In the genomic region with DNA sequence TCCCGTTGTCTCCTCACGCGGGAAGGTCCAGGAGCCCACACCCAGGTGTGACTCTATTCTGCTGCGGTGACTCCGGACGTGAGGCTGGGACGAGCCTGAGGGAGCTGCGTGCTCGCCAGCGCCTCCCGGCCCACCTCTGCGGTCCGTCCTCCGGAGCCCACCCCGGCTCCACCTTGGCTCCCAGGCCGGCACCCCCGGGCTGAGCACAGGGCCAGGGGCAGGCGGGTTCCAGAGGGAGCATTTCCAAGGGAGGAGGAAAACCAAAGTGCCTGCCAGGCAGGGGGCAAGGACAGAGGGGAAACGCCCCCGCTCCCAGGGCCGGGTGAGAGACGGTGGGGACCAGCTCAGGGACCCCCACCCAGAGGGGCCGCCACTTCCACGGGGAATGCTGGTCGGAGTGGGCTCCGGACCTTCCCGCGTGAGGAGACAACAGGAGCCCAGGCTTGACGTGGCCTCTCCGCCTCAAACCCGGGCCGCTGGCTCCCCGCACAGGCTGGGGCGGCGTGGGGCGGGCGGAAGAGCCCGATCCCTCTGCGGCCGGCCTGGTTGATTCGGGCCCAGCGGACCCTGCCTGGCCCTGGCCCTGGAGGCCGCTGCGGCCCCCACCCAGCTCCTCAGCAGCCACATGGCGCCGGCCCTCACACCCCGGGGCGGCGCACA, we compare ENCODE assay signal across 22 cellular contexts. TPM values are rescaled to one million over a fixed set of nuclear protein-coding genes. Genes with fewer than 3 reads are reported as not detected.
A peak's percentile ranks its signal among the peaks of the same experiment; 100 is the strongest.
DNase-seq lines count a peak whose midpoint lies in the region; ATAC-seq and TF ChIP-seq lines count a peak whose summit lies in the region.
"Had no signal": no experiment of that assay in that cellular context is flagged by ENCODE, and none has a peak within 500 bp of the region (broad histone marks: within the 10 kb centered on the region; RNA-seq: fewer than 3 reads in every experiment).

No MANE protein-coding gene starts in this region.

- H2AK5ac ChIP-seq in neuronal stem cell (ENCODE audit: low read depth, low read length): peak overlapping the region; percentile 37

- intact Hi-C loops in tibial artery (cut with DNase I; ENCODE audit: low total_unique reads): no loop called here

- peak overlapping the region; percentile 89 for H3K23ac ChIP-seq in neuronal stem cell (ENCODE audit: low read depth, low read length, poor library complexity)

- peak overlapping the region; percentile 81 for H2BK15ac ChIP-seq in neuronal stem cell (ENCODE audit: low read length)

- no peak overlapping the region for H3K4me3 Mint-ChIP-seq in T-helper 17 cell
- H3K4me3 Mint-ChIP-seq: CD4-positive, alpha-beta memory T cell had no signal

- H3K9me3 ChIP-seq in neuronal stem cell (replicated peaks in 1 of 2; ENCODE audit: control insufficient read depth in 2 of 2, insufficient read depth in 1 of 2, low read depth in 1 of 2, low read length in 2 of 2) (no peaks in the 10 kb centered on the region), tibial artery (no peaks in the 10 kb centered on the region), T-helper 17 cell (ENCODE audit: control insufficient read depth, low read length, poor library complexity, severe bottlenecking) (no peaks in the 10 kb centered on the region)
- H3K9me3 ChIP-seq: BLaER1 treated with 17β-estradiol and CSF1 and Interleukin-3, amounts not matched to agents 10 nM and 100 nM; Caco-2; SJSA1 had no signal

- no peak overlapping the region for H3K4ac ChIP-seq in neuronal stem cell (ENCODE audit: low read length)

- no peak overlapping the region for H3K14ac ChIP-seq in neuronal stem cell (ENCODE audit: low read length)

- H3K36me3 ChIP-seq in ACC112 (ENCODE audit: insufficient read depth, low read length) (no peaks in the 10 kb centered on the region), BJ (ENCODE audit: control insufficient read depth, insufficient read depth, low read length) (no peaks in the 10 kb centered on the region), neuronal stem cell (replicated peaks in 1 of 2; ENCODE audit: control insufficient read depth in 2 of 2, insufficient read depth in 2 of 2, low read length in 2 of 2) (no peaks in the 10 kb centered on the region), tibial artery (no peaks in the 10 kb centered on the region)
- H3K36me3 ChIP-seq: BLaER1 treated with 17β-estradiol and CSF1 and Interleukin-3, amounts not matched to agents 10 nM and 100 nM; SJSA1 had no signal

- ATAC-seq in T-helper 17 cell (no peak), GM19351 (IDR thresholded peaks at IDR 0.05; ENCODE audit: unreplicated experiment) (no peak)
- ATAC-seq: GM12878 had no signal

- H3K27me3 Mint-ChIP-seq in T-helper 17 cell: peaks cover 47% of the 10 kb centered on the region

- TF ChIP-seq CTCF in BJ (IDR thresholded peaks at IDR 0.05; ENCODE audit: insufficient read depth, low read depth, low read length) (no peak), choroid plexus epithelial cell (conservative IDR thresholded peaks at IDR 0.05; ENCODE audit: low read depth, low read length) (no peak), tibial artery (IDR thresholded peaks at IDR 0.05) (no peak)

- no peak overlapping the region for H3K9ac ChIP-seq in neuronal stem cell (ENCODE audit: low read depth, low read length, poor library complexity)
- H3K9ac ChIP-seq: BLaER1 treated with 17β-estradiol and CSF1 and Interleukin-3, amounts not matched to agents 10 nM and 100 nM had no signal

- CTCF ChIA-PET in BJ (lab: Yijun Ruan, JAX): interaction anchor here (1.0 kb wide), 1 partner anchor 19 kb away, joined by 3 read pairs; no protein-coding TSS in a partner anchor

- no peaks in the 10 kb centered on the region for H3K79me2 ChIP-seq in ACC112 (ENCODE audit: control insufficient read depth, insufficient read depth, low read length, unreplicated experiment)

- H3K79me1 ChIP-seq in neuronal stem cell (ENCODE audit: low read depth, low read length): peaks cover 3% of the 10 kb centered on the region

- H3K27ac Mint-ChIP-seq in T-helper 17 cell: no peak overlapping the region
- H3K27ac Mint-ChIP-seq: CD4-positive, alpha-beta memory T cell had no signal

- H3K4me1 ChIP-seq in ACC112 (ENCODE audit: control insufficient read depth, insufficient read depth, low read length, unreplicated experiment): no peaks in the 10 kb centered on the region
- peaks cover 3 to 5% of the 10 kb centered on the region in 2 donors for H3K4me1 ChIP-seq in neuronal stem cell (ENCODE audit: control insufficient read depth in 2 of 2, insufficient read depth in 1 of 2, low read depth in 1 of 2, low read length in 2 of 2)
- H3K4me1 ChIP-seq in tibial artery: peaks cover 0 to 3% (median 0%) of the 10 kb centered on the region in 4 donors
- H3K4me1 ChIP-seq: Caco-2, SJSA1 had no signal

- H2BK120ac ChIP-seq in neuronal stem cell (ENCODE audit: low read depth, low read length): no peak overlapping the region

- peaks cover 3% of the 10 kb centered on the region for H3K36me3 Mint-ChIP-seq in T-helper 17 cell (ENCODE audit: low read depth)
- H3K36me3 Mint-ChIP-seq: CD4-positive, alpha-beta memory T cell had no signal

- no peak overlapping the region for H2AFZ ChIP-seq in ACC112 (ENCODE audit: low read length, unreplicated experiment)
- no peak overlapping the region for H2AFZ ChIP-seq in neuronal stem cell (ENCODE audit: low read length)

- H3K27me3 ChIP-seq in ACC112 (ENCODE audit: insufficient read depth, low read length) (peaks cover 55% of the 10 kb centered on the region), BJ (ENCODE audit: control insufficient read depth, insufficient read depth, low read length) (peaks cover 8% of the 10 kb centered on the region; the same call in 1 of the 2 replicates), neuronal stem cell (ENCODE audit: control insufficient read depth in 3 of 3, insufficient read depth in 3 of 3, low read depth in 1 of 3, low read length in 3 of 3) (peaks cover under 1 to 28% (median 8%) of the 10 kb centered on the region in 3 experiments), tibial artery (peaks cover 0 to 42% of the 10 kb centered on the region in 2 donors)

- H4K8ac ChIP-seq in neuronal stem cell (ENCODE audit: low read depth, low read length): peak overlapping the region; percentile 17

- H3K4me1 Mint-ChIP-seq in T-helper 17 cell: no peaks in the 10 kb centered on the region

- DNase-seq in BJ (ENCODE audit: low read depth) (no peak), choroid plexus epithelial cell (ENCODE audit: low read depth) (no peak), neuronal stem cell (ENCODE audit: low spot score) (no peak), middle frontal gyrus (ENCODE audit: extremely low spot score, low spot score) (no peak), tibial artery (no peak), T-helper 17 cell (no peak)
- DNase-seq: Caco-2; CD4-positive, alpha-beta memory T cell; DMS 273 treated with DMSO at 0.1 percent for 48 hours; DMS79 treated with DMSO at 0.1 percent for 48 hours; Karpas-422; NCI-H1694; NCI-H2081; NCI-H2171; NCI-H345; NCI-H526; OCI-M1 had no signal

- H3K27ac ChIP-seq in ACC112 (ENCODE audit: low read depth, low read length): no peak overlapping the region
- H3K27ac ChIP-seq in neuronal stem cell (replicated peaks; ENCODE audit: low read length): no peak overlapping the region
- H3K27ac ChIP-seq in tibial artery: no peak overlapping the region
- H3K27ac ChIP-seq: BLaER1 treated with 17β-estradiol and CSF1 and Interleukin-3, amounts not matched to agents 10 nM and 100 nM; SJSA1 had no signal

- peak overlapping the region; percentile 53 for H2BK5ac ChIP-seq in neuronal stem cell (ENCODE audit: low read length)

- H3K18ac ChIP-seq in neuronal stem cell (ENCODE audit: low read length): peak overlapping the region; percentile 83

- H3K4me3 ChIP-seq in ACC112 (ENCODE audit: low read depth, low read length) (peak overlapping the region; percentile 72), BJ (ENCODE audit: low read depth, low read length) (peak overlapping the region; percentile 19; the same call in 1 of the 2 replicates), choroid plexus epithelial cell (ENCODE audit: low read depth, low read length) (peak overlapping the region; percentile 34), neuronal stem cell (ENCODE audit: low read length in 2 of 2) (no peak overlapping the region), tibial artery (no peak overlapping the region)
- H3K4me3 ChIP-seq: BLaER1 treated with 17β-estradiol and CSF1 and Interleukin-3, amounts not matched to agents 10 nM and 100 nM; GM12878; SJSA1 had no signal

- no peak overlapping the region for H2BK12ac ChIP-seq in neuronal stem cell (ENCODE audit: low read length)

- no peak overlapping the region for H4K91ac ChIP-seq in neuronal stem cell (ENCODE audit: low read depth, low read length, poor library complexity)

- POLR2A ChIA-PET in BJ (lab: Charles Lee): no interaction called here

- no peak overlapping the region for H3K4me2 ChIP-seq in neuronal stem cell (ENCODE audit: insufficient read depth, low read length, poor library complexity, severe bottlenecking)
- H3K4me2 ChIP-seq: BLaER1 treated with 17β-estradiol and CSF1 and Interleukin-3, amounts not matched to agents 10 nM and 100 nM had no signal

- WGBS in neuronal stem cell (ENCODE audit: extremely low coverage in 2 of 2, insufficient read length in 2 of 2, insufficient replicate concordance in 1 of 2), 2 donors: no CpG with 5 or more reads among the region's 49 CpGs

RNA-seq across cellular contexts. Expression of gene IRX4, which starts 26.0 kb away (rescaled TPM):
- polyA plus RNA-seq in BJ (2011; rRNA removed): not detected in 2 replicates
- polyA minus RNA-seq in BJ (2011; rRNA and poly(A)+ RNA removed): not detected in 2 replicates
- polyA plus RNA-seq in neuronal stem cell (2013, experiment 1 of 2): not detected
- polyA plus RNA-seq in neuronal stem cell (2013, experiment 2 of 2): 0.01 TPM
- total RNA-seq in T-helper 17 cell: not detected
- total RNA-seq: Caco-2; CD4-positive, alpha-beta memory T cell; GM12878; SJSA1 had no signal
- polyA plus RNA-seq: CD4-positive, alpha-beta memory T cell; GM12878 had no signal

RNA-seq across cellular contexts. Expression of gene NDUFS6, which starts 55.5 kb away (rescaled TPM):
- 26.6 and 34.1 TPM in 2 replicates for polyA plus RNA-seq in BJ (2011; rRNA removed)
- 10.2 and 10.4 TPM in 2 replicates for polyA minus RNA-seq in BJ (2011; rRNA and poly(A)+ RNA removed)
- polyA plus RNA-seq in neuronal stem cell (2013, experiment 1 of 2): 149 TPM
- 147 TPM for polyA plus RNA-seq in neuronal stem cell (2013, experiment 2 of 2)
- total RNA-seq in T-helper 17 cell: 10 to 100 TPM; 15.2 to 24.7 TPM

RNA-seq across cellular contexts. Expression of gene MRPL36, which starts 57.1 kb away (rescaled TPM):
- 67.9 and 92.3 TPM in 2 replicates for polyA plus RNA-seq in BJ (2011; rRNA removed)
- polyA minus RNA-seq in BJ (2011; rRNA and poly(A)+ RNA removed): 16.6 and 22.0 TPM in 2 replicates
- 54.5 TPM for polyA plus RNA-seq in neuronal stem cell (2013, experiment 1 of 2)
- polyA plus RNA-seq in neuronal stem cell (2013, experiment 2 of 2): 56.1 TPM
- 10 to 100 TPM; 12.3 to 17.7 TPM for total RNA-seq in T-helper 17 cell

Comparison
In these comparisons a context has a peak if more than half of its experiments do, and no peak if none do; other contexts are left out.
1. H3K4me3 ChIP-seq: peak in ACC112 (single experiment), BJ (single experiment) and choroid plexus epithelial cell (single experiment); none in neuronal stem cell (0 of 2) and tibial artery (0 of 2).